In the genomic region with DNA sequence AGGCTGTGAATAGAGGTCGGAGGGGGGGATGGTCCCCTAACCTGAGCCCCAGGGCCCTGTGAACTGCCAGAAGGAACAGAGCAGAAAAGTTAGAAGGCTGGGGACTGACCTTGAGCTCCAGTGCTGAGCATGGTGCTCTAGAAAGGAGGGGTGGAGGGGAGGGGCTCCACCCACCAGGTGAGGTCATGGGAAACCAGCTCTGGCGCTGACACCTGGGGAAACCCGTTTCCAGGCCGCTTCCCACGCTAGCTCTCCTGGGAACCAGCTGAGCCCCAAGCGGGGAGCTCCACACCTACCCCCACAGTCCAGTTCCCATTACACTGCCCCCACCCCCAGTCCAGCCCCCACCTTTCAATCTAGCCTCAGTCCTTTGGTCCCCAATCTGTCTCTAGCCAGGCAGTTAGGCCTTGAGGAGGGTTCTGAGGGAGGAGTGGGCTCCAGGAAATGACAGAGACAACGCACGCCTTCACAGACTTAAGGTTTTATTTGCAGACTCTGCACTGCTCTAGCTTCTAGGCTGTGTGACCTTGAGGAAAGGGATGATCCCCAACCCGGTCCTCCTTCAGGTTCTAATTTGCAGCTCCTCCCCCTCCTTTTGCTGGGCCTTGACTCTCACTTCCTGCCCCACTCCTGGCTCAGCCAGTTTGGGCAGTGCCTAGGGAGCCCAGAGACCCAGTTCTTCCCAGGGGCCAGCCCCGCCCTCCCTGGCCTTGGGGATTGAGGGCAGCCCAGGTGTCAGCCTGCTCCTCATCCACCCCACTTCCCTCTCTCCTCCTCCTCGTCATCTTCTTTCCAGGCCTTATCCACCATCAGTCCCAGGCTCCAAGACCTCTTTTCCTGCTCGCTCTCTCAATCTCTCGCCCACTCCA, we compare ENCODE assay signal across 11 cellular contexts. TPM values are rescaled to one million over a fixed set of nuclear protein-coding genes. Genes with fewer than 3 reads are reported as not detected.
DNase-seq lines count a peak whose midpoint lies in the region; ATAC-seq, FAIRE-seq and TF ChIP-seq lines count a peak whose summit lies in the region.
"Had no signal": no experiment of that assay in that cellular context is flagged by ENCODE, and none has a peak within 500 bp of the region (broad histone marks: within the 10 kb centered on the region; RNA-seq: fewer than 3 reads in every experiment).

No MANE protein-coding gene starts in this region.

- peak overlapping the region; percentile 22 for H3K4me3 Mint-ChIP-seq in activated naive CD8-positive, alpha-beta T cell treated with anti-CD3 and anti-CD28 coated beads, Interleukin-2, amount 10 ng/mL, durations not matched to agents 7 days and 5 days
- H3K4me3 Mint-ChIP-seq in neural crest cell: peak overlapping the region; percentile 68

- peak; percentile 88 for FAIRE-seq in GM12891 (lab: Jason Lieb, UNC)

- no peak overlapping the region for H3K27ac Mint-ChIP-seq in activated naive CD8-positive, alpha-beta T cell treated with anti-CD3 and anti-CD28 coated beads, Interleukin-2, amount 10 ng/mL, durations not matched to agents 7 days and 5 days
- no peak overlapping the region for H3K27ac Mint-ChIP-seq in neural crest cell (ENCODE audit: unreplicated experiment)

- POLR2A ChIA-PET in activated naive CD8-positive, alpha-beta T cell treated with anti-CD3 and anti-CD28 coated beads, Interleukin-2, amount 10 ng/mL, durations not matched to agents 7 days and 5 days (lab: Charles Lee): interaction anchor here (2.2 kb wide), 1 partner anchor 22 kb away, joined by 7 read pairs; a partner anchor contains a TSS

- peaks cover 36% of the 10 kb centered on the region for H3K27me3 Mint-ChIP-seq in activated naive CD8-positive, alpha-beta T cell treated with anti-CD3 and anti-CD28 coated beads, Interleukin-2, amount 10 ng/mL, durations not matched to agents 7 days and 5 days
- peaks cover 34% of the 10 kb centered on the region for H3K27me3 Mint-ChIP-seq in neural crest cell (ENCODE audit: low read depth)

- H3K36me3 Mint-ChIP-seq in activated naive CD8-positive, alpha-beta T cell treated with anti-CD3 and anti-CD28 coated beads, Interleukin-2, amount 10 ng/mL, durations not matched to agents 7 days and 5 days: no peaks in the 10 kb centered on the region
- H3K36me3 Mint-ChIP-seq in neural crest cell (ENCODE audit: low read depth): no peaks in the 10 kb centered on the region

- H3K4me1 Mint-ChIP-seq in activated naive CD8-positive, alpha-beta T cell treated with anti-CD3 and anti-CD28 coated beads, Interleukin-2, amount 10 ng/mL, durations not matched to agents 7 days and 5 days: peaks cover 9% of the 10 kb centered on the region
- H3K4me1 Mint-ChIP-seq in neural crest cell: peaks cover 5% of the 10 kb centered on the region

- no peak for ATAC-seq in activated naive CD8-positive, alpha-beta T cell treated with anti-CD3 and anti-CD28 coated beads, Interleukin-2, amount 10 ng/mL, durations not matched to agents 7 days and 5 days (ENCODE audit: low read depth)
- ATAC-seq in activated CD4-positive, CD25-positive, alpha-beta regulatory T cell treated with anti-CD3 and anti-CD28 coated beads, Interleukin-2, amount 50 U/mL, for 24 hours: no peak
- ATAC-seq in GM19467 (IDR thresholded peaks at IDR 0.05; ENCODE audit: unreplicated experiment): no peak

- peak; percentile 60 for TF ChIP-seq POLR2A in GM12891 (IDR thresholded peaks at IDR 0.05; ENCODE audit: low read depth, low read length)

- DNase-seq in GM12891 (ENCODE audit: insufficient read length, low spot score) (peak; percentile 44), H4 (ENCODE audit: low spot score) (peak; percentile 1), neural crest cell (ENCODE audit: low read depth, low spot score) (no peak), 8988T (no peak)
- no peak for DNase-seq in activated naive CD8-positive, alpha-beta T cell treated with anti-CD3 and anti-CD28 coated beads, Interleukin-2, amount 10 ng/mL, durations not matched to agents 7 days and 5 days
- DNase-seq in effector CD4-positive, alpha-beta T cell: no peak

- TF ChIP-seq CTCF in neural crest cell (conservative IDR thresholded peaks at IDR 0.05): no peak

- H3K9me3 Mint-ChIP-seq in activated naive CD8-positive, alpha-beta T cell treated with anti-CD3 and anti-CD28 coated beads, Interleukin-2, amount 10 ng/mL, durations not matched to agents 7 days and 5 days: no peaks in the 10 kb centered on the region
- H3K9me3 Mint-ChIP-seq in neural crest cell: no peaks in the 10 kb centered on the region

TF ChIP-seq in GM12891, 5 proteins besides CTCF, POLR2A, EP300 and RAD21:
- TF ChIP-seq PAX5 (IDR thresholded peaks at IDR 0.05; ENCODE audit: insufficient read depth, low read length, severe bottlenecking): peak; percentile 14
- peak; percentile 59 for TF ChIP-seq SPI1 (IDR thresholded peaks at IDR 0.05; ENCODE audit: low read depth, low read length)
- TF ChIP-seq POLR2AphosphoS5 (IDR thresholded peaks at IDR 0.05; ENCODE audit: low read depth, low read length): peak; percentile 48
- no peak for TF ChIP-seq TAF1 (IDR thresholded peaks at IDR 0.05; ENCODE audit: low read depth, low read length)
- TF ChIP-seq POU2F2 (IDR thresholded peaks at IDR 0.05; ENCODE audit: low read depth, low read length): peak; percentile 30

RNA-seq across cellular contexts. Expression of a gene that starts 2.1 kb away (rescaled TPM):
- polyA plus RNA-seq in GM12891 (2012; ENCODE audit: low read depth, missing spikeins): 14.7 TPM
- 0.41 TPM in 1 of 2 replicates, not detected in the other for total RNA-seq in H4 (2014; rRNA removed; shearing (Covaris generic))
- not detected for total RNA-seq in activated naive CD8-positive, alpha-beta T cell treated with anti-CD3 and anti-CD28 coated beads, Interleukin-2, amount 10 ng/mL, durations not matched to agents 7 days and 5 days
- total RNA-seq in neural crest cell: 0.80 and 1.0 TPM in 2 replicates
- total RNA-seq: LHCN-M2, thoracic aorta had no signal

RNA-seq across cellular contexts. Expression of a gene that starts 22.3 kb away (rescaled TPM):
- 7.8 TPM for polyA plus RNA-seq in GM12891 (2012; ENCODE audit: low read depth, missing spikeins)
- 13.3 and 18.5 TPM in 2 replicates for total RNA-seq in H4 (2014; rRNA removed; shearing (Covaris generic))
- total RNA-seq in activated naive CD8-positive, alpha-beta T cell treated with anti-CD3 and anti-CD28 coated beads, Interleukin-2, amount 10 ng/mL, durations not matched to agents 7 days and 5 days: 10 to 100 TPM; 20.1 to 21.2 TPM
- total RNA-seq in neural crest cell: 26.9 and 28.2 TPM in 2 replicates

RNA-seq across cellular contexts. Expression of a gene that starts 28.1 kb away (rescaled TPM):
- polyA plus RNA-seq in GM12891 (2012; ENCODE audit: low read depth, missing spikeins): 11.6 TPM
- total RNA-seq in H4 (2014; rRNA removed; shearing (Covaris generic)): 0.02 TPM in 1 of 2 replicates, not detected in the other
- total RNA-seq in activated naive CD8-positive, alpha-beta T cell treated with anti-CD3 and anti-CD28 coated beads, Interleukin-2, amount 10 ng/mL, durations not matched to agents 7 days and 5 days: 1 to 10 TPM; 6.6 to 7.3 TPM
- total RNA-seq in neural crest cell: 1.0 and 1.3 TPM in 2 replicates
- total RNA-seq: LHCN-M2 had no signal

RNA-seq across cellular contexts. Expression of a gene that starts 43.5 kb away (rescaled TPM):
- polyA plus RNA-seq in GM12891 (2012; ENCODE audit: low read depth, missing spikeins): not detected
- not detected in 2 replicates for total RNA-seq in H4 (2014; rRNA removed; shearing (Covaris generic))
- not detected for total RNA-seq in activated naive CD8-positive, alpha-beta T cell treated with anti-CD3 and anti-CD28 coated beads, Interleukin-2, amount 10 ng/mL, durations not matched to agents 7 days and 5 days
- total RNA-seq in neural crest cell: not detected in 2 replicates
- total RNA-seq: epithelial cell of proximal tubule, LHCN-M2, thoracic aorta had no signal

RNA-seq across cellular contexts. Expression of a gene that starts 57.2 kb away (rescaled TPM):
- polyA plus RNA-seq in GM12891 (2012; ENCODE audit: low read depth, missing spikeins): 0.09 TPM
- total RNA-seq in H4 (2014; rRNA removed; shearing (Covaris generic)): 0.10 TPM in 1 of 2 replicates, not detected in the other
- under 1 TPM in 1 of 2 experiments, not detected in 1; 0.11 TPM for total RNA-seq in activated naive CD8-positive, alpha-beta T cell treated with anti-CD3 and anti-CD28 coated beads, Interleukin-2, amount 10 ng/mL, durations not matched to agents 7 days and 5 days
- total RNA-seq in neural crest cell: 1.7 and 2.0 TPM in 2 replicates

Comparison
In these comparisons a context has a peak if more than half of its experiments do, and no peak if none do; other contexts are left out.
1. DNase-seq: peak in GM12891 (single experiment) and H4 (single experiment); none in activated naive CD8-positive, alpha-beta T cell treated with anti-CD3 and anti-CD28 coated beads, Interleukin-2, amount 10 ng/mL, durations not matched to agents 7 days and 5 days (single experiment), neural crest cell (single experiment), effector CD4-positive, alpha-beta T cell (single experiment) and 8988T (single experiment).